Comparison of ENCODE assay signal across 8 cellular contexts in the genomic region with DNA sequence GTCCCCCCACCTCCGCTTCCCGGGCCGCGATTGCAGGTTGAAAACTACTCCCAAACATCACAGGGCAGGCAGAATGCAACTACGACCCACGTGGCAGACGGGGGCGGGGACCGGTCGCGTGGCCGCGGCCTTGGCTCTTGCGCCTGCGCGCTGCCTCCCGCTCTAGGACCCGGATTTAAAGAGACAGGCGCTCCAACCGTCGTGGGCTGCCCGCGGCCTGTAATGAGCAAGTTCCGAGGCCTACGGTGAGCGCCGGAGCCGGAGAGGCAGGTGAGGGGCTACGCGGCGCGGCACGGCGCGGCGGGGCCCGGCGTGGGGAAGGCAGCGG. TPM values are rescaled to one million over a fixed set of nuclear protein-coding genes. Genes with fewer than 3 reads are reported as not detected.
A peak's percentile ranks its signal among the peaks of the same experiment; 100 is the strongest.
DNase-seq lines count a peak whose midpoint lies in the region; ATAC-seq and TF ChIP-seq lines count a peak whose summit lies in the region.

A gene (plus strand): TSS at position 160 of the 328 bp plus-strand sequence. CDS start 2,494 bp downstream, outside the sequence.

- TF ChIP-seq CTCF in astrocyte of the cerebellum (IDR thresholded peaks at IDR 0.05; ENCODE audit: low read depth, low read length, missing control alignments) (no peak), hepatocyte (IDR thresholded peaks at IDR 0.05; ENCODE audit: poor library complexity) (no peak)

- 0% methylated on average over 20 of the region's 39 CpGs for WGBS in hepatocyte (ENCODE audit: low lambda C conversion rate, missing lambda C conversion rate)

- H4K20me1 ChIP-seq in hepatocyte (ENCODE audit: insufficient read depth, poor library complexity, severe bottlenecking): no peaks in the 10 kb centered on the region

- no peaks in the 10 kb centered on the region for H3K36me3 ChIP-seq in hepatocyte (replicated peaks; ENCODE audit: insufficient read depth, low read depth)

- ATAC-seq in GM18508 (IDR thresholded peaks at IDR 0.05; ENCODE audit: insufficient read depth, unreplicated experiment) (peak; percentile 40), HG03025 (IDR thresholded peaks at IDR 0.05; ENCODE audit: low FRiP score, unreplicated experiment) (peak; percentile 72)

- H3K9me2 ChIP-seq in hepatocyte (replicated peaks; ENCODE audit: insufficient read depth): no peaks in the 10 kb centered on the region

- H2AFZ ChIP-seq in hepatocyte: peak within 1 kb of the TSS; percentile 83

- H3K4me3 ChIP-seq in astrocyte of the cerebellum (ENCODE audit: low read depth, low read length) (peak within 1 kb of the TSS; percentile 82), hepatocyte (peak within 1 kb of the TSS; percentile 41)

- H3K4me2 ChIP-seq in hepatocyte: peak within 1 kb of the TSS; percentile 87

- H3K27ac ChIP-seq in hepatocyte: peak within 1 kb of the TSS; percentile 100

- H3K4me1 ChIP-seq in hepatocyte (ENCODE audit: insufficient read depth): peaks cover 15% of the 10 kb centered on the region

- peak; percentile 94 to 95 for DNase-seq in NCI-H2081 (lab: John Stamatoyannopoulos, UW)
- peak; percentile 86 for DNase-seq in T-helper 9 cell
- DNase-seq in astrocyte of the cerebellum (ENCODE audit: low read depth): peak; percentile 85
- DNase-seq in hepatocyte (ENCODE audit: low spot score): peak; percentile 97
- DNase-seq in renal cortical epithelial cell (ENCODE audit: low read depth): peak; percentile 84
- no peak for DNase-seq in cortex of kidney (lab: John Stamatoyannopoulos, UW)

- in situ Hi-C loops in astrocyte of the cerebellum (cut with HindIII; ENCODE audit: low sequenced_read_pairs): loop anchor here (25.0 kb wide), 1 partner anchor 607 kb away; a partner anchor contains a TSS

- no peaks in the 10 kb centered on the region for H3K27me3 ChIP-seq in hepatocyte

- H3K9me3 ChIP-seq in hepatocyte (ENCODE audit: low read depth): no peaks in the 10 kb centered on the region

- peaks cover 34% of the 10 kb centered on the region for H3K79me2 ChIP-seq in hepatocyte

RNA-seq across cellular contexts. Expression of the gene that starts here (rescaled TPM):
- 29.4 and 31.6 TPM in 2 replicates for total RNA-seq in hepatocyte
- 15.7 and 18.0 TPM in 2 replicates for polyA plus RNA-seq in hepatocyte
- 24.3 and 40.8 TPM in 2 replicates for total RNA-seq in renal cortical epithelial cell
